ENCODE assay signal across 1 cellular context in the genomic region with DNA sequence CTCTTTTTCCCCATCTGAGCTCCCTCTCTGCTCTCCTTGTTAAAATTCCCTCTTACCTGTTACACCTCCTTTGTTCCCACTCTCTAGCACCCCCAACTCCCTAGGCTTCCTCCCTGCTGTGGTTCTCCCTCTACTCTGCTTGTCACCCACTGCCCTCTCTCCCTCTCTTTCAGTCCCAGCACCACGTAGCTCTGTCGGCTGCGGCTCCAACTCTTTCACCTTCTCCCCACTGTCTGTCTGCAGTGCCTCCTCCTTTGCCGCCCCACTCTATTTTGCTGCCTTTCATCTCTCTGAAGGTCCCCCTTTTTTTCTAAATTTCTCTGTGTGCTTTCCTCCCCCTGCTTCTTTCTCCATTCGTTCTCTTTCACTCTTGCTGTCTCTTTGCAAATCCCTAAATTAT.
TF ChIP-seq lines count a peak whose summit lies in the region.

No MANE protein-coding gene starts in this region.

TF ChIP-seq in IMR-90, 13 proteins besides CTCF, POLR2A, EP300 and RAD21 (continued from another document):
- TF ChIP-seq FOS (IDR thresholded peaks at IDR 0.05; ENCODE audit: low read depth, low read length) (no peak), ELK1 (IDR thresholded peaks at IDR 0.05; ENCODE audit: borderline replicate concordance, low read depth, low read length) (no peak), BHLHE40 (IDR thresholded peaks at IDR 0.05; ENCODE audit: low read depth, low read length) (no peak), USF2 (IDR thresholded peaks at IDR 0.05; ENCODE audit: low read depth, low read length) (no peak), CHD1 (IDR thresholded peaks at IDR 0.05; ENCODE audit: low read depth, low read length) (no peak), NFE2L2 (IDR thresholded peaks at IDR 0.05; ENCODE audit: low read depth, low read length) (no peak), RFX5 (IDR thresholded peaks at IDR 0.05; ENCODE audit: low read depth, low read length) (no peak)
